ENCODE assay signal across 8 cellular contexts in the genomic region with DNA sequence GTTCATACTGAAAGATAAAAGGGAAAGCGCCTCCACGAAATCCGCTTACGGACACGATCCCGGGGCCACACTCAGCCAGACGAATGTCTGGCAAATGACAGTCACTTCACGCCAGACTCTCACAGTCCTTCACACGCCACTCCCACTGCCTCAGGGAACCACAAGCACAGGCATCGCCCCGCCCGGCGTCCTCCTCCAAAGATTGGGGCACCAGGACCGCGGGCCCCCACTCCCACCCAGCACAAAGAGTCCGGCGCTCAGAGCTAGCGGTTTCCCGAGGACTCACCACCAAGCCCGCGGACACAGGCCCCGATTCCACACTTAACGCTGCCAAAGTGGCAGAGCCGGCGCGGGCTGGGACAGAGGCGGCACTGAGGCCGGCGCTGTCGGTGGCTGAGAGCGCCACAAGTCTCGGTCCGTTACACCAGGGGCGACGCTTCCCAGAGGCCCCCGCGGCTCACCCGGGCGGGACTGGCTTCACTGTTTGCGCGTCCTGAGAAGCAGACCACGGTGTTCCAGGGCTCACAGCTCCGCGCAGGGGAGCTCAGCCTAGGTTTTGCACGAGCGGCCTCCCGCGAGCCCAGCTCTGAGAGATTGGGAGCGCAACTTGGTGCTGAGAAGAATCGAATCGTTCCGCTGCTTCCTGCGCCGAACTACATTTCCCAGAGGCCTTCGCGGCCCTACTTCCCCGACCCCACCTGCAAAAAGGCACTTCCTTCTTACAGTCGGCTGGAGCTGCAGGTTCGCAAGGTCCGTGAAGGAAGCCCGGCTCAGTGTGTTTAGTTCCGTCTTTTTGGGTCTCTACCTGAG. TPM values are rescaled to one million over a fixed set of nuclear protein-coding genes. Genes with fewer than 3 reads are reported as not detected.
DNase-seq lines count a peak whose midpoint lies in the region; ATAC-seq and TF ChIP-seq lines count a peak whose summit lies in the region.

Gene ZNF569 (minus strand): TSS at position 647 of the 810 bp plus-strand sequence. CDS start 22,523 bp downstream, outside the sequence.

- no peaks in the 10 kb centered on the region for H3K27me3 ChIP-seq in Karpas-422 (ENCODE audit: low read length)
- H3K27me3 ChIP-seq in neural cell (ENCODE audit: insufficient read depth, low read depth, low read length) = no peaks in the 10 kb centered on the region

- H3K27me3 Mint-ChIP-seq in stimulated activated naive CD8-positive, alpha-beta T cell treated with anti-CD3 and anti-CD28 coated beads, Interleukin-15, amount 100 ng/mL, for 72 hours = no peaks in the 10 kb centered on the region

- H3K9ac ChIP-seq in Karpas-422 (ENCODE audit: low read length) = peak within 1 kb of the TSS; percentile 88
- peak within 1 kb of the TSS; percentile 84 for H3K9ac ChIP-seq in neural cell (ENCODE audit: low read length)

- TF ChIP-seq CTCF in foreskin fibroblast (IDR thresholded peaks at IDR 0.05; ENCODE audit: low read depth, low read length) (no peak), neural cell (IDR thresholded peaks at IDR 0.05; ENCODE audit: poor library complexity, severe bottlenecking) (peak; percentile 17)

- H3K36me3 ChIP-seq in Karpas-422 (ENCODE audit: insufficient read depth, low read length) = peaks cover 44% of the 10 kb centered on the region
- H3K36me3 ChIP-seq in neural cell (ENCODE audit: insufficient read depth, low read length) = peaks cover 32% of the 10 kb centered on the region

- H3K4me2 ChIP-seq in Karpas-422 (ENCODE audit: low read depth, low read length, poor library complexity, severe bottlenecking) (peak within 1 kb of the TSS; percentile 72), neural cell (ENCODE audit: low read length) (peak within 1 kb of the TSS; percentile 37)

- peak; percentile 41 for TF ChIP-seq RAD21 in neural cell (conservative IDR thresholded peaks at IDR 0.05)

- H3K9me2 ChIP-seq in Karpas-422 (replicated peaks; ENCODE audit: insufficient read depth, low read length) (no peaks in the 10 kb centered on the region), neural cell (ENCODE audit: insufficient read depth, low read length) (no peaks in the 10 kb centered on the region)

- peak; percentile 60 for ATAC-seq in GM21786 (IDR thresholded peaks at IDR 0.05; ENCODE audit: unreplicated experiment)
- peak; percentile 81 for ATAC-seq in stimulated activated naive CD8-positive, alpha-beta T cell treated with anti-CD3 and anti-CD28 coated beads, Interleukin-15, amount 100 ng/mL, for 72 hours

- H3K27ac Mint-ChIP-seq in stimulated activated naive CD8-positive, alpha-beta T cell treated with anti-CD3 and anti-CD28 coated beads, Interleukin-15, amount 100 ng/mL, for 72 hours = peak within 1 kb of the TSS; percentile 93 to 96

- H3K27ac ChIP-seq in Karpas-422 (ENCODE audit: low read length) (peak within 1 kb of the TSS; percentile 77), neural cell (ENCODE audit: low read length) (peak within 1 kb of the TSS; percentile 83)

- peak within 1 kb of the TSS; percentile 86 for H2AFZ ChIP-seq in Karpas-422 (ENCODE audit: low read length)
- H2AFZ ChIP-seq in neural cell (ENCODE audit: low read depth, low read length) = peak within 1 kb of the TSS; percentile 81

- peak within 1 kb of the TSS; percentile 96 to 99 for H3K4me3 Mint-ChIP-seq in stimulated activated naive CD8-positive, alpha-beta T cell treated with anti-CD3 and anti-CD28 coated beads, Interleukin-15, amount 100 ng/mL, for 72 hours

- H3K79me2 ChIP-seq in Karpas-422 (ENCODE audit: low read length) (peaks cover 43% of the 10 kb centered on the region), neural cell (replicated peaks; ENCODE audit: insufficient read depth, low read length) (peaks cover 38% of the 10 kb centered on the region)

- peak; percentile 93 for DNase-seq in DMS79 treated with DMSO at 0.1 percent for 48 hours (lab: John Stamatoyannopoulos, UW)
- DNase-seq in Karpas-422 = peak; percentile 97
- peak; percentile 86 for DNase-seq in activated gamma-delta T cell treated with Interleukin-2 at 50 U/mL for 16 hours
- DNase-seq in foreskin fibroblast = peak; percentile 91 to 96
- DNase-seq in stimulated activated naive CD8-positive, alpha-beta T cell treated with anti-CD3 and anti-CD28 coated beads, Interleukin-15, amount 100 ng/mL, for 72 hours = peak; percentile 89 to 92

- H3K4me1 ChIP-seq in Karpas-422 (ENCODE audit: low read length) = peaks cover 11% of the 10 kb centered on the region

- peaks cover 14 to 15% of the 10 kb centered on the region in 2 donors for H3K9me3 Mint-ChIP-seq in stimulated activated naive CD8-positive, alpha-beta T cell treated with anti-CD3 and anti-CD28 coated beads, Interleukin-15, amount 100 ng/mL, for 72 hours

- TF ChIP-seq EP300 in neural cell (conservative IDR thresholded peaks at IDR 0.05; ENCODE audit: poor library complexity, severe bottlenecking) = peak; percentile 49

- peak; percentile 49 for TF ChIP-seq POLR2A in Raji (IDR thresholded peaks at IDR 0.05; ENCODE audit: insufficient read depth, low read depth, low read length)

- H3K4me1 Mint-ChIP-seq in stimulated activated naive CD8-positive, alpha-beta T cell treated with anti-CD3 and anti-CD28 coated beads, Interleukin-15, amount 100 ng/mL, for 72 hours = peaks cover 29% of the 10 kb centered on the region

- peak within 1 kb of the TSS; percentile 97 for H3K4me3 ChIP-seq in Karpas-422 (ENCODE audit: low read length)
- H3K4me3 ChIP-seq in foreskin fibroblast (ENCODE audit: low read depth in 1 of 2, low read length in 2 of 2) = peak within 1 kb of the TSS; percentile 89
- H3K4me3 ChIP-seq in neural cell (ENCODE audit: low read length) = peak within 1 kb of the TSS; percentile 92

- H3F3A ChIP-seq in neural cell (ENCODE audit: insufficient read depth, low read length, poor library complexity, severe bottlenecking) = no peaks in the 10 kb centered on the region

- H3K9me3 ChIP-seq in Karpas-422 (ENCODE audit: low read length) (peaks cover 26% of the 10 kb centered on the region), neural cell (ENCODE audit: low read length) (peaks cover 18% of the 10 kb centered on the region)

- H4K20me1 ChIP-seq in Karpas-422 (ENCODE audit: insufficient read depth, low read depth, low read length) (no peaks in the 10 kb centered on the region), neural cell (ENCODE audit: insufficient read depth) (no peaks in the 10 kb centered on the region)

TF ChIP-seq in neural cell, 6 proteins besides CTCF, POLR2A, EP300 and RAD21:
- TF ChIP-seq SMC3 (conservative IDR thresholded peaks at IDR 0.05; ENCODE audit: poor library complexity) = no peak
- TF ChIP-seq REST (IDR thresholded peaks at IDR 0.05; ENCODE audit: borderline replicate concordance) = peak; percentile 54
- TF ChIP-seq TAF1 (IDR thresholded peaks at IDR 0.05; ENCODE audit: low read depth) = peak; percentile 69
- TF ChIP-seq MXI1 (conservative IDR thresholded peaks at IDR 0.05; ENCODE audit: poor library complexity, severe bottlenecking) = peak; percentile 74
- TF ChIP-seq POLR2AphosphoS5 (IDR thresholded peaks at IDR 0.05) = peak; percentile 80
- no peak for TF ChIP-seq EZH2 (IDR thresholded peaks at IDR 0.05; ENCODE audit: borderline replicate concordance, insufficient read depth, low read length, poor library complexity, severe bottlenecking)

RNA-seq across cellular contexts. Expression of gene ZNF569, which starts in this region (rescaled TPM):
- 13.2 and 16.1 TPM in 2 replicates for total RNA-seq in Karpas-422 (2014; rRNA removed; shearing (Covaris generic); ENCODE audit: low replicate concordance)
- polyA plus RNA-seq in neural cell = 21.6 and 27.4 TPM in 2 replicates
- 50.4 and 51.9 TPM in 2 replicates for polyA minus RNA-seq in neural cell

Comparison
In these comparisons a context has a peak if more than half of its experiments do, and no peak if none do; other contexts are left out.
1. Peak in every context shown above with its lines: DNase-seq, ATAC-seq, H3K4me3 ChIP-seq and H3K27ac ChIP-seq.